Comparison of ENCODE assay signal across 12 cellular contexts in genomic region chr18:61841709-61842108, GRCh38. TPM values are rescaled to one million over a fixed set of nuclear protein-coding genes. Genes with fewer than 3 reads are reported as not detected.
"Had no signal": no experiment of that assay in that cellular context is flagged by ENCODE, and none has a peak within 500 bp of the region (broad histone marks: within the 10 kb centered on the region; RNA-seq: fewer than 3 reads in every experiment).

No MANE protein-coding gene starts in this region.

- DNase-seq: activated CD4-positive, alpha-beta T cell treated with anti-CD3 and anti-CD28 coated beads, Interleukin-2, amount 10 ng/mL, durations not matched to agents 24 days and 14 days; activated CD4-positive, CD25-positive, alpha-beta regulatory T cell; activated CD8-positive, alpha-beta memory T cell treated with anti-CD3 and anti-CD28 coated beads for 24 hours; activated naive CD8-positive, alpha-beta T cell treated with anti-CD3 and anti-CD28 coated beads for 36 hours; brain microvascular endothelial cell; erythroblast; gastrocnemius medialis; left colon; naive thymus-derived CD8-positive, alpha-beta T cell; stimulated activated CD4-positive, alpha-beta T cell treated with anti-CD3 and anti-CD28 coated beads, Interleukin-4, amount 100 ng/mL, for 1 hour; stimulated activated naive CD4-positive, alpha-beta T cell; trophoblast cell had no signal

- H3K36me3 ChIP-seq: brain microvascular endothelial cell, gastrocnemius medialis had no signal

- H3K4me1 ChIP-seq: gastrocnemius medialis had no signal

- ATAC-seq: gastrocnemius medialis; left colon; naive thymus-derived CD8-positive, alpha-beta T cell had no signal

- H3K9me3 ChIP-seq: gastrocnemius medialis had no signal

- H3K4me3 ChIP-seq: gastrocnemius medialis had no signal

- H3K27me3 ChIP-seq: brain microvascular endothelial cell, gastrocnemius medialis had no signal

- H3K27ac ChIP-seq: brain microvascular endothelial cell had no signal

RNA-seq across cellular contexts. Expression of gene RNF152, which starts 51.1 kb away (rescaled TPM):
- polyA plus RNA-seq: naive thymus-derived CD8-positive, alpha-beta T cell had no signal
